ENCODE assay signal across 28 cellular contexts in genomic region chr4:119116925-119117900, GRCh38. TPM values are rescaled to one million over a fixed set of nuclear protein-coding genes. Genes with fewer than 3 reads are reported as not detected.
DNase-seq lines count a peak whose midpoint lies in the region; ATAC-seq, FAIRE-seq and TF ChIP-seq lines count a peak whose summit lies in the region.
"Had no signal": no experiment of that assay in that cellular context is flagged by ENCODE, and none has a peak within 500 bp of the region (broad histone marks: within the 10 kb centered on the region; RNA-seq: fewer than 3 reads in every experiment).

No MANE protein-coding gene starts in this region.

- TF ChIP-seq RAD21 in K562 (CRISPR knock-in tag; conservative IDR thresholded peaks at IDR 0.05 in 1 of 2, IDR thresholded peaks at IDR 0.05 in 1 of 2), result no peak

- POLR2A ChIA-PET in K562 (lab: Yijun Ruan, JAX), result no interaction called here
- POLR2A ChIA-PET in naive thymus-derived CD4-positive, alpha-beta T cell (lab: Charles Lee), result no interaction called here

- H3K9me3 Mint-ChIP-seq in osteocyte (ENCODE audit: unreplicated experiment), result no peaks in the 10 kb centered on the region
- H3K9me3 Mint-ChIP-seq in naive thymus-derived CD4-positive, alpha-beta T cell, result no peaks in the 10 kb centered on the region
- H3K9me3 Mint-ChIP-seq: activated naive CD4-positive, alpha-beta T cell treated with anti-CD3 and anti-CD28 coated beads, Interleukin-2, amount 50 U/mL, for 24 hours; activated T-cell treated with anti-CD3 and anti-CD28 coated beads, Interleukin-2, amount 50 U/mL, for 24 hours had no signal

- no peaks in the 10 kb centered on the region for H3K27me3 ChIP-seq in GM23248 (replicated peaks; ENCODE audit: insufficient read depth)
- H3K27me3 ChIP-seq in K562 (ENCODE audit: control insufficient read depth in 2 of 2, insufficient read depth in 2 of 2, low read length in 2 of 2), result peaks cover 4% of the 10 kb centered on the region in 2 experiments; a peak in 3 of 5 replicates
- no peaks in the 10 kb centered on the region for H3K27me3 ChIP-seq in heart left ventricle
- no peaks in the 10 kb centered on the region for H3K27me3 ChIP-seq in naive thymus-derived CD4-positive, alpha-beta T cell (ENCODE audit: control insufficient read depth in 2 of 2, insufficient read depth in 2 of 2, low read length in 2 of 2)
- H3K27me3 ChIP-seq: body of pancreas had no signal

- H2AFZ ChIP-seq in GM23248, result peak overlapping the region; percentile 79
- no peak overlapping the region for H2AFZ ChIP-seq in K562 (ENCODE audit: low read depth, low read length)

- H3K9me1 ChIP-seq in K562 (ENCODE audit: control insufficient read depth, insufficient read depth, low read length), result no peaks in the 10 kb centered on the region

- H3K4me1 ChIP-seq in GM23248 (ENCODE audit: insufficient read depth), result peaks cover 31% of the 10 kb centered on the region
- H3K4me1 ChIP-seq in K562 (replicated peaks in 1 of 2; ENCODE audit: control insufficient read depth in 2 of 2, insufficient read depth in 2 of 2, low read length in 2 of 2), result no peaks in the 10 kb centered on the region
- H3K4me1 ChIP-seq in heart left ventricle, result peaks cover 0 to 38% (median 17%) of the 10 kb centered on the region in 12 donors
- H3K4me1 ChIP-seq in naive thymus-derived CD4-positive, alpha-beta T cell (ENCODE audit: control insufficient read depth in 2 of 2, insufficient read depth in 2 of 2, low read length in 2 of 2), result no peaks in the 10 kb centered on the region
- H3K4me1 ChIP-seq: HAP-1 had no signal

- H3K9ac ChIP-seq in GM23248, result peak overlapping the region; percentile 28
- H3K9ac ChIP-seq in K562 (ENCODE audit: insufficient read depth in 1 of 2, low read depth in 2 of 2, low read length in 2 of 2), result no peak overlapping the region

- H3K4me3 ChIP-seq in GM23248 (no peak overlapping the region), K562 (no peak overlapping the region), heart left ventricle (no peak overlapping the region)
- H3K4me3 ChIP-seq in naive thymus-derived CD4-positive, alpha-beta T cell (ENCODE audit: low read length), result no peak overlapping the region
- H3K4me3 ChIP-seq: body of pancreas, HAP-1, skin epidermis had no signal

- TF ChIP-seq POLR2A in K562 (conservative IDR thresholded peaks at IDR 0.05) (no peak), heart left ventricle (IDR thresholded peaks at IDR 0.05) (no peak)

- peak overlapping the region; percentile 62 for H3K4me2 ChIP-seq in GM23248 (ENCODE audit: unreplicated experiment)
- H3K4me2 ChIP-seq in K562 (ENCODE audit: insufficient read depth, low read length), result no peak overlapping the region

- no peaks in the 10 kb centered on the region for H3K36me3 Mint-ChIP-seq in osteocyte (ENCODE audit: unreplicated experiment)
- peaks cover 0 to 3% (median 0%) of the 10 kb centered on the region in 5 donors for H3K36me3 Mint-ChIP-seq in naive thymus-derived CD4-positive, alpha-beta T cell
- H3K36me3 Mint-ChIP-seq: activated naive CD4-positive, alpha-beta T cell treated with anti-CD3 and anti-CD28 coated beads, Interleukin-2, amount 50 U/mL, for 24 hours had no signal

- no TSS peak for BruUV-seq in K562 (replicated peaks; lab: Mats Ljungman, UMichigan)

- H3K79me2 ChIP-seq in GM23248 (ENCODE audit: insufficient read depth) (no peaks in the 10 kb centered on the region), K562 (ENCODE audit: control insufficient read depth, insufficient read depth, low read length) (no peaks in the 10 kb centered on the region)

- H3K9me2 ChIP-seq in GM23248 (ENCODE audit: insufficient read depth), result no peaks in the 10 kb centered on the region

- H3F3A ChIP-seq in GM23248 (ENCODE audit: insufficient read depth), result peaks cover 22% of the 10 kb centered on the region

- no peaks in the 10 kb centered on the region for H3K36me3 ChIP-seq in GM23248 (ENCODE audit: low read depth)
- H3K36me3 ChIP-seq in K562 (ENCODE audit: control insufficient read depth, insufficient read depth, low read length), result no peaks in the 10 kb centered on the region
- peaks cover 0 to 18% (median 0%) of the 10 kb centered on the region in 9 donors for H3K36me3 ChIP-seq in heart left ventricle
- H3K36me3 ChIP-seq in naive thymus-derived CD4-positive, alpha-beta T cell (ENCODE audit: control insufficient read depth in 2 of 3, insufficient read depth in 3 of 3, low read length in 3 of 3), result no peaks in the 10 kb centered on the region
- H3K36me3 ChIP-seq: HAP-1 had no signal

- DNase-seq in GM23248, result peak; percentile 57
- no peak for DNase-seq in K562 (ENCODE audit: extremely low read depth in 1 of 4, low spot score in 3 of 4)
- DNase-seq in heart left ventricle, result no peak
- no peak for DNase-seq in osteocyte (ENCODE audit: extremely low spot score, unreplicated experiment)
- no peak for DNase-seq in naive thymus-derived CD4-positive, alpha-beta T cell
- no peak for DNase-seq in NCI-H524 (lab: John Stamatoyannopoulos, UW)
- DNase-seq: activated CD4-positive, alpha-beta T cell treated with anti-CD3 and anti-CD28 coated beads, Interleukin-2, amount 50 U/mL, for 48 hours; activated T-cell treated with anti-CD3 and anti-CD28 coated beads, Interleukin-2, amount 50 U/mL, for 24 hours; body of pancreas; Caco-2; erythroblast; hypothalamus; NCI-H1105; NCI-H510A; occipital lobe; SHP77; stimulated activated CD4-positive, alpha-beta T cell treated with anti-CD3 and anti-CD28 coated beads, Interleukin-4, amount 100 ng/mL, for 4 hours; substantia nigra; T-helper 17 cell had no signal

- no peaks in the 10 kb centered on the region for H3K9me3 ChIP-seq in GM23248 (ENCODE audit: low read depth)
- no peaks in the 10 kb centered on the region for H3K9me3 ChIP-seq in K562 (replicated peaks; ENCODE audit: control insufficient read depth, insufficient read depth, low read depth, low read length)
- H3K9me3 ChIP-seq in heart left ventricle, result no peaks in the 10 kb centered on the region
- no peaks in the 10 kb centered on the region for H3K9me3 ChIP-seq in naive thymus-derived CD4-positive, alpha-beta T cell (ENCODE audit: control insufficient read depth in 2 of 3, low read length in 3 of 3)
- H3K9me3 ChIP-seq: body of pancreas, Caco-2, HAP-1 had no signal

- ATAC-seq in K562 (no peak), heart left ventricle (peak in 2 of 4 donors; percentile 19 to 46), HG03025 (IDR thresholded peaks at IDR 0.05; ENCODE audit: low FRiP score, unreplicated experiment) (no peak), GM21526 (IDR thresholded peaks at IDR 0.05; ENCODE audit: low FRiP score, unreplicated experiment) (no peak)
- ATAC-seq in naive thymus-derived CD4-positive, alpha-beta T cell, result no peak
- ATAC-seq: body of pancreas, T-helper 17 cell had no signal

- H3K27ac ChIP-seq in GM23248, result peak overlapping the region; percentile 41
- H3K27ac ChIP-seq in K562 (ENCODE audit: extremely low read depth, low read depth, low read length), result no peak overlapping the region
- H3K27ac ChIP-seq in heart left ventricle, result peak overlapping the region in 10 of 12 donors; percentile 2 to 46 (median 25)
- no peak overlapping the region for H3K27ac ChIP-seq in naive thymus-derived CD4-positive, alpha-beta T cell (ENCODE audit: low read depth, low read length)
- H3K27ac ChIP-seq: body of pancreas, VCaP had no signal

- CTCF ChIA-PET in K562 (lab: Yijun Ruan, JAX; ENCODE audit: low intra/inter-chr PET ratio), result no interaction called here
- CTCF ChIA-PET in naive thymus-derived CD4-positive, alpha-beta T cell (lab: Charles Lee), result no interaction called here

- in situ Hi-C loops in GM23248 (cut with MboI), result no loop called here
- in situ Hi-C loops in K562 (cut with MboI), result no loop called here

- H4K20me1 ChIP-seq in GM23248 (ENCODE audit: insufficient read depth) (no peaks in the 10 kb centered on the region), K562 (replicated peaks; ENCODE audit: control insufficient read depth, insufficient read depth, low read length) (no peaks in the 10 kb centered on the region)

- peak overlapping the region; percentile 80 for H3K27ac Mint-ChIP-seq in osteocyte (ENCODE audit: unreplicated experiment)
- H3K27ac Mint-ChIP-seq in naive thymus-derived CD4-positive, alpha-beta T cell, result no peak overlapping the region
- H3K27ac Mint-ChIP-seq: activated naive CD4-positive, alpha-beta T cell treated with anti-CD3 and anti-CD28 coated beads, Interleukin-2, amount 50 U/mL, for 24 hours; activated T-cell treated with anti-CD3 and anti-CD28 coated beads, Interleukin-2, amount 50 U/mL, for 24 hours; T-helper 17 cell had no signal

- TF ChIP-seq EP300 in K562 (IDR thresholded peaks at IDR 0.05; ENCODE audit: low read length), result no peak

- no peak for FAIRE-seq in K562 (lab: Jason Lieb, UNC)
- FAIRE-seq: GM18507 had no signal

- peaks cover 23% of the 10 kb centered on the region for H3K4me1 Mint-ChIP-seq in osteocyte (ENCODE audit: unreplicated experiment)
- peaks cover 0 to 10% (median 4%) of the 10 kb centered on the region in 7 donors for H3K4me1 Mint-ChIP-seq in naive thymus-derived CD4-positive, alpha-beta T cell

- intact Hi-C loops in K562 (cut with micrococcal nuclease), result no loop called here
- intact Hi-C loops in heart left ventricle (cut with DNase I), result loop anchor here in 1 of 10 donors (10.0 kb wide), 1 partner anchor 98 kb away; the partner anchor contains the start of gene USP53
- intact Hi-C loops in naive thymus-derived CD4-positive, alpha-beta T cell (cut with micrococcal nuclease), result no loop called here

- 9 to 16% methylated on average over 3 of the region's 3 CpGs for WGBS in GM23248 (ENCODE audit: low coverage in 1 of 2, low lambda C conversion rate in 2 of 2, missing lambda C conversion rate in 2 of 2), 2 experiments
- 0% methylated on average over 3 of the region's 3 CpGs for WGBS in K562 (ENCODE audit: insufficient coverage, low coverage, missing lambda C conversion rate)
- 49 to 69% (median 51%) methylated on average over 3 of the region's 3 CpGs for WGBS in heart left ventricle, 4 donors

- TF ChIP-seq CTCF in K562 (IDR thresholded peaks at IDR 0.05 in 2 of 3, conservative IDR thresholded peaks at IDR 0.05 in 1 of 3; ENCODE audit: insufficient read depth in 2 of 3, low read depth in 1 of 3, low read length in 3 of 3) (no peak), heart left ventricle (IDR thresholded peaks at IDR 0.05) (no peak), osteocyte (IDR thresholded peaks at IDR 0.05) (no peak)

- H3K27me3 Mint-ChIP-seq in osteocyte (ENCODE audit: unreplicated experiment), result no peaks in the 10 kb centered on the region
- H3K27me3 Mint-ChIP-seq in naive thymus-derived CD4-positive, alpha-beta T cell, result peaks cover 0 to 9% (median 5%) of the 10 kb centered on the region in 5 donors
- H3K27me3 Mint-ChIP-seq: activated naive CD4-positive, alpha-beta T cell treated with anti-CD3 and anti-CD28 coated beads, Interleukin-2, amount 50 U/mL, for 24 hours had no signal

- H3K4me3 Mint-ChIP-seq in osteocyte (ENCODE audit: unreplicated experiment), result no peak overlapping the region
- no peak overlapping the region for H3K4me3 Mint-ChIP-seq in naive thymus-derived CD4-positive, alpha-beta T cell
- H3K4me3 Mint-ChIP-seq: activated naive CD4-positive, alpha-beta T cell treated with anti-CD3 and anti-CD28 coated beads, Interleukin-2, amount 50 U/mL, for 24 hours; activated T-cell treated with anti-CD3 and anti-CD28 coated beads, Interleukin-2, amount 50 U/mL, for 24 hours; T-helper 17 cell had no signal

RNA-seq across cellular contexts. Expression of gene MYOZ2, which starts 18.4 kb away (rescaled TPM):
- 0.22 TPM in 1 of 2 replicates, not detected in the other for total RNA-seq in GM23248 (2014; rRNA removed; shearing (Covaris generic))
- polyA plus RNA-seq in GM23248 (2016; fragmentation: Nextera tagmentation; extraction: Ambion mirVana), result 0.35 and 0.59 TPM in 2 replicates
- not detected in 2 replicates for total RNA-seq in K562 (2011; cell fraction: chromatin; rRNA removed; ENCODE audit: low replicate concordance)
- total RNA-seq in K562 (2011; cell fraction: nucleolus; rRNA removed), result not detected in 2 replicates
- total RNA-seq in K562 (2011; cell fraction: nucleoplasm; rRNA removed), result not detected in 2 replicates
- not detected in 2 replicates for total RNA-seq in K562 (2014; rRNA removed)
- not detected in 2 replicates for total RNA-seq in K562 (2014; rRNA removed; fragmentation: Illumina TruSeq; extraction: Trizol)
- total RNA-seq in K562 (2015; rRNA removed; fragmentation: Illumina TruSeq; extraction: Trizol), result not detected in 2 replicates
- not detected in 2 replicates for total RNA-seq in K562 (2021)
- polyA plus RNA-seq in K562 (2011; rRNA removed), result not detected in 2 replicates
- not detected in 2 replicates for polyA plus RNA-seq in K562 (2011; cell fraction: cytosol; rRNA removed)
- polyA plus RNA-seq in K562 (2011; cell fraction: nucleus; rRNA removed), result not detected in 2 replicates
- not detected in 2 replicates for polyA plus RNA-seq in K562 (2012)
- polyA plus RNA-seq in K562 (2014; fragmentation: Illumina TruSeq; extraction: Trizol), result not detected in 2 replicates
- not detected for polyA plus RNA-seq in K562 (2014; fragmentation: Nextera tagmentation; extraction: Ambion mirVana)
- polyA plus RNA-seq in K562 (2014; rRNA removed), result not detected in 2 replicates
- not detected in 2 replicates for polyA minus RNA-seq in K562 (2011; rRNA and poly(A)+ RNA removed)
- polyA minus RNA-seq in K562 (2011; cell fraction: cytosol; rRNA and poly(A)+ RNA removed), result not detected in 2 replicates
- not detected in 2 replicates for polyA minus RNA-seq in K562 (2011; cell fraction: nucleus; rRNA and poly(A)+ RNA removed)
- 1,000 to 10,000 TPM in 1 of 9 donors, 100 to 1,000 TPM in 8; 466 to 1,072 (median 885) TPM for total RNA-seq in heart left ventricle
- polyA plus RNA-seq in heart left ventricle, result 100 to 1,000 TPM; 592 to 872 TPM
- total RNA-seq in osteocyte, result not detected in 2 replicates
- not detected for total RNA-seq in naive thymus-derived CD4-positive, alpha-beta T cell
- not detected for polyA plus RNA-seq in naive thymus-derived CD4-positive, alpha-beta T cell
- total RNA-seq: body of pancreas, kidney epithelial cell, mononuclear cell, T-helper 17 cell had no signal

Comparison
In these comparisons a context has a peak if more than half of its experiments do, and no peak if none do; other contexts are left out.
1. H3K27ac ChIP-seq: peak in GM23248 (single experiment) and heart left ventricle (10 of 12); none in K562 (single experiment) and naive thymus-derived CD4-positive, alpha-beta T cell (single experiment).
2. RNA of gene MYOZ2, which starts 18.4 kb away (total RNA-seq): 466 to 1,072 TPM in heart left ventricle; 0.22 TPM in GM23248, not detected in K562, not detected in osteocyte and not detected in naive thymus-derived CD4-positive, alpha-beta T cell; every median in the first group is over 100 times any median in the second.